In genomic region chr3:145620486-145620885, GRCh38 we compare ENCODE assay signal across 3 cellular contexts.
"Had no signal": no experiment of that assay in that cellular context is flagged by ENCODE, and none has a peak within 500 bp of the region (broad histone marks: within the 10 kb centered on the region; RNA-seq: fewer than 3 reads in every experiment).

No MANE protein-coding gene starts in this region.

- DNase-seq: GDM1, GF-D8 had no signal

- ATAC-seq: GM12878 had no signal

- H3K4me3 ChIP-seq: GM12878 had no signal
